In genomic region chr7:135959655-135960363, GRCh38 we compare ENCODE assay signal across 25 cellular contexts.
DNase-seq lines count a peak whose midpoint lies in the region; FAIRE-seq and TF ChIP-seq lines count a peak whose summit lies in the region.
"Had no signal": no experiment of that assay in that cellular context is flagged by ENCODE, and none has a peak within 500 bp of the region (broad histone marks: within the 10 kb centered on the region; RNA-seq: fewer than 3 reads in every experiment).

No MANE protein-coding gene starts in this region.

- 0 out of 2 replicates have a peak, but pooled peaks cover 4% of the 10 kb centered on the region for H3K9me3 ChIP-seq in SK-N-MC (ENCODE audit: low read depth, low read length)
- no peaks in the 10 kb centered on the region for H3K9me3 ChIP-seq in neutrophil
- H3K9me3 ChIP-seq: MG63, SJSA1, transverse colon had no signal

- TF ChIP-seq CTCF in neutrophil (IDR thresholded peaks at IDR 0.05) = no peak

- H3K36me3 ChIP-seq in SK-N-MC (ENCODE audit: insufficient read depth, low read length) = peaks cover 37% of the 10 kb centered on the region
- peaks cover 11% of the 10 kb centered on the region for H3K36me3 ChIP-seq in neutrophil
- H3K36me3 ChIP-seq: MG63, transverse colon had no signal

- H3K27ac ChIP-seq in SK-N-MC (peak overlapping the region; percentile 33; the same call in 1 of the 2 replicates), neutrophil (peak overlapping the region; percentile 30)
- H3K27ac ChIP-seq: dorsolateral prefrontal cortex, epithelial cell of prostate, SJSA1, transverse colon had no signal

- DNase-seq in EH (ENCODE audit: low read depth) (peak; percentile 46), SK-N-MC (ENCODE audit: low read depth, low spot score) (no peak), ecto neural progenitor cell (ENCODE audit: low spot score) (no peak), DMS153 (lab: John Stamatoyannopoulos, UW) (no peak), GM19238 (ENCODE audit: insufficient read length, low spot score) (no peak)
- DNase-seq: activated CD4-positive, alpha-beta T cell treated with anti-CD3 and anti-CD28 coated beads for 1 hour; activated CD8-positive, alpha-beta T cell treated with anti-CD3 and anti-CD28 coated beads for 36 hours; C1 segment of cervical spinal cord; cerebellar nuclear complex; dorsolateral prefrontal cortex; foreskin fibroblast; KBM-7; left cardiac atrium; MG63; NCI-H2029; NCI-H345; nucleus accumbens; stimulated activated CD8-positive, alpha-beta memory T cell treated with anti-CD3 and anti-CD28 coated beads, Interleukin-4, amount 100 ng/mL, for 48 hours; T-helper 2 cell; transverse colon had no signal

- no peak overlapping the region for H3K9ac ChIP-seq in SK-N-MC (ENCODE audit: insufficient read length)

- H3K4me3 ChIP-seq in SK-N-MC (no peak overlapping the region), neutrophil (ENCODE audit: low read depth in 1 of 2, low read length in 1 of 2) (no peak overlapping the region)
- H3K4me3 ChIP-seq: dorsolateral prefrontal cortex, MG63, SJSA1, transverse colon had no signal

- peaks cover 25 to 42% of the 10 kb centered on the region in 2 experiments for H3K4me1 ChIP-seq in neutrophil (ENCODE audit: control insufficient read depth in 1 of 2, insufficient read depth in 1 of 2, low read depth in 1 of 2, low read length in 1 of 2)

- H3K27me3 ChIP-seq in neutrophil = no peaks in the 10 kb centered on the region
- H3K27me3 ChIP-seq: dorsolateral prefrontal cortex, MG63, transverse colon had no signal

- peak; percentile 75 for FAIRE-seq in endometrium (lab: Jason Lieb, UNC)
- FAIRE-seq: RCC 7860 had no signal
